Comparison of ENCODE assay signal across 33 cellular contexts in the genomic region with DNA sequence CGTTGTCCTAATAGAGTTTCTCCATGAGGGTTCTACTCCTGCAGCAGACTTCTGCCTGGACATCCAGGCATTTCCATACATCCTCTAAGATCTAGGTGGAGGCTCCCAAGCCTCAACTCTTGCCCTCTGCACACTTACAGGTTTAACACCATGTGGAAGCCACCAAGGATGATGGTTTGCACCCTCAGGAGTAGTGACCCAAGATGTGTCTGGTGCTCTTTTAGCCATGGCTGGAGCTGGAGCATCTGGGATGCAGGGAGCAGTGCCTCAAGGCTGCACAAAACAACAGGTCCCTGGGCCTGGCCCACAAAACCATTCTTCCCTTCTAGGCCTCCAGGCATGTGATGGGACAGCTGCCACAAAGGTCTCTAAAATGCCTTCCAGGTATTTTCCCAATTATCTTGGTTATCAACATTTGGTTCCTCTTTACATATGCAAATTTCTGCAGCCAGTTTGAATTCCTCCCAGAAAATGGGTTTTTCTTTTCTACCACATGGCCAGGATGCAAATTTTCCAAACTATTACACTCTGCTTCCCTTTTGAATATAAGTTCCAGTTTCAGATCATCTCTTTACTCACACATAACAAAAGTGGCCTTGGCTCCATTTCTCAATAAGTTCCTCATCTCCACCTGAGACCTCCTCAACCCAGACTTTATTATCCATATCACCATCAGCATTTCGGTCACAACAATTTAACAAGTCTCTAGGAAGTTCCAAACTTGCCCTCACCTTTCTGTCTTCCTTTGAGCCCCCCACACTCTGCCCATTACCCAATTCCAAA.
"Had no signal": no experiment of that assay in that cellular context is flagged by ENCODE, and none has a peak within 500 bp of the region (broad histone marks: within the 10 kb centered on the region; RNA-seq: fewer than 3 reads in every experiment).

No MANE protein-coding gene starts in this region.

- ATAC-seq: effector memory CD8-positive, alpha-beta T cell; gastroesophageal sphincter; left colon; naive thymus-derived CD8-positive, alpha-beta T cell; pancreas; sciatic nerve had no signal

- H3K4me3 Mint-ChIP-seq: activated CD4-positive, alpha-beta memory T cell treated with anti-CD3 and anti-CD28 coated beads for 36 hours; activated CD4-positive, alpha-beta T cell treated with anti-CD3 and anti-CD28 coated beads, Interleukin-2, amount 10 ng/mL, durations not matched to agents 24 days and 14 days; activated naive CD4-positive, alpha-beta T cell treated with anti-CD3 and anti-CD28 coated beads, Interleukin-2, amount 10 ng/mL, durations not matched to agents 7 days and 5 days; activated naive CD8-positive, alpha-beta T cell treated with anti-CD3 and anti-CD28 coated beads, Interleukin-2, amount 10 ng/mL, durations not matched to agents 7 days and 5 days; activated T-helper 1 cell treated with anti-CD3 and anti-CD28 coated beads, Interleukin-12 subunit alpha, Interleukin-12 subunit beta, Interleukin-2, Interleukin-4 antibody, amounts not matched to agents 30 ng/mL and 10 ng/mL and 1 ng/mL, durations not matched to agents 14 hours and 24 hours and 36 hours; effector memory CD8-positive, alpha-beta T cell; naive thymus-derived CD8-positive, alpha-beta T cell; neural crest cell; stimulated activated naive CD8-positive, alpha-beta T cell treated with anti-CD3 and anti-CD28 coated beads, Interleukin-15, Interleukin-2, amounts not matched to agents 100 ng/mL and 50 ng/mL, for 24 hours had no signal

- H3K27ac Mint-ChIP-seq: activated CD4-positive, alpha-beta memory T cell treated with anti-CD3 and anti-CD28 coated beads for 36 hours; activated CD4-positive, alpha-beta T cell treated with anti-CD3 and anti-CD28 coated beads, Interleukin-2, amount 10 ng/mL, durations not matched to agents 24 days and 14 days; activated naive CD4-positive, alpha-beta T cell treated with anti-CD3 and anti-CD28 coated beads, Interleukin-2, amount 10 ng/mL, durations not matched to agents 7 days and 5 days; activated naive CD8-positive, alpha-beta T cell treated with anti-CD3 and anti-CD28 coated beads, Interleukin-2, amount 10 ng/mL, durations not matched to agents 7 days and 5 days; activated T-helper 1 cell treated with anti-CD3 and anti-CD28 coated beads, Interleukin-12 subunit alpha, Interleukin-12 subunit beta, Interleukin-2, Interleukin-4 antibody, amounts not matched to agents 30 ng/mL and 10 ng/mL and 1 ng/mL, durations not matched to agents 14 hours and 24 hours and 36 hours; effector memory CD8-positive, alpha-beta T cell; naive thymus-derived CD8-positive, alpha-beta T cell; stimulated activated naive CD8-positive, alpha-beta T cell treated with anti-CD3 and anti-CD28 coated beads, Interleukin-15, Interleukin-2, amounts not matched to agents 100 ng/mL and 50 ng/mL, for 24 hours had no signal

- H3K4me1 Mint-ChIP-seq: activated CD4-positive, alpha-beta T cell treated with anti-CD3 and anti-CD28 coated beads, Interleukin-2, amount 10 ng/mL, durations not matched to agents 24 days and 14 days; activated naive CD4-positive, alpha-beta T cell treated with anti-CD3 and anti-CD28 coated beads, Interleukin-2, amount 10 ng/mL, durations not matched to agents 7 days and 5 days; activated naive CD8-positive, alpha-beta T cell treated with anti-CD3 and anti-CD28 coated beads, Interleukin-2, amount 10 ng/mL, durations not matched to agents 7 days and 5 days; neural crest cell had no signal

- DNase-seq: activated CD4-positive, alpha-beta memory T cell treated with anti-CD3 and anti-CD28 coated beads for 36 hours; activated CD4-positive, alpha-beta T cell treated with anti-CD3 and anti-CD28 coated beads, Interleukin-2, amount 10 ng/mL, durations not matched to agents 24 days and 14 days; activated CD4-positive, CD25-positive, alpha-beta regulatory T cell treated with anti-CD3 and anti-CD28 coated beads, Interleukin-2, amount 50 U/mL, for 72 hours; activated CD8-positive, alpha-beta memory T cell treated with anti-CD3 and anti-CD28 coated beads, Interleukin-2, amount 50 U/mL, for 4 hours; activated effector memory CD4-positive, alpha-beta T cell treated with anti-CD3 and anti-CD28 coated beads, Interleukin-2, amount 50 U/mL, for 16 hours; activated naive CD4-positive, alpha-beta T cell treated with anti-CD3 and anti-CD28 coated beads, Interleukin-2, amount 10 ng/mL, durations not matched to agents 7 days and 5 days; activated naive CD8-positive, alpha-beta T cell treated with anti-CD3 and anti-CD28 coated beads, Interleukin-2, amount 10 ng/mL, durations not matched to agents 7 days and 5 days; activated T-cell treated with anti-CD3 and anti-CD28 coated beads, Interleukin-2, amount 50 U/mL, for 1 hour; amniotic stem cell; brain microvascular endothelial cell; effector memory CD8-positive, alpha-beta T cell; erythroblast; left colon; midbrain; naive thymus-derived CD8-positive, alpha-beta T cell; nucleus accumbens; pancreas; retina; stimulated activated CD4-positive, alpha-beta T cell treated with anti-CD3 and anti-CD28 coated beads, Interleukin-12 subunit alpha, Interleukin-12 subunit beta, amount 100 ng/mL, for 4 hours; stimulated activated CD4-positive, alpha-beta T cell treated with anti-CD3 and anti-CD28 coated beads, Interleukin-4, amount 100 ng/mL, for 1 hour; T-helper 9 cell; trophoblast cell; WERI-Rb-1 had no signal

- H3K36me3 ChIP-seq: brain microvascular endothelial cell, gastroesophageal sphincter, pancreas, prostate gland, thoracic aorta, WERI-Rb-1 had no signal

- H3K4me1 ChIP-seq: gastroesophageal sphincter, pancreas, prostate gland had no signal

- H3K27me3 ChIP-seq: hepatocyte, pancreas had no signal

- H3K27ac ChIP-seq: brain microvascular endothelial cell, coronary artery, gastroesophageal sphincter, hepatocyte, pancreas, prostate gland, skin epidermis, thoracic aorta, WERI-Rb-1 had no signal

- H3K9me3 ChIP-seq: pancreas, prostate gland had no signal

- H3K4me3 ChIP-seq: coronary artery, gastroesophageal sphincter, hepatocyte, pancreas, prostate gland, skin epidermis, thoracic aorta had no signal
